7 cellular contexts compared by ENCODE assay signal in genomic region chr19:14205460-14206282, GRCh38. TPM values are rescaled to one million over a fixed set of nuclear protein-coding genes. Genes with fewer than 3 reads are reported as not detected.
DNase-seq lines count a peak whose midpoint lies in the region; ATAC-seq and TF ChIP-seq lines count a peak whose summit lies in the region.
"Not testable (repeated sequence)": the region's sequence is repeated elsewhere in the genome, so short reads cannot be mapped to it uniquely, and the experiment has no call there.

Gene ADGRL1, minus strand, starts transcription at chr19:14206169. Its CDS starts 22,567 bp downstream, at chr19:14183602.

- H3K27ac Mint-ChIP-seq in activated T-cell treated with anti-CD3 and anti-CD28 coated beads, Interleukin-2, amount 50 U/mL, for 72 hours, result peak within 1 kb of the TSS; percentile 93

- not testable (repeated sequence) for H3K27me3 ChIP-seq in OCI-LY1 (ENCODE audit: insufficient read depth, low read length); right atrium auricular region; muscle layer of duodenum (ENCODE audit: low read depth, low read length)
- peaks cover 7 to 24% (median 22%) of the 10 kb centered on the region in 3 donors for H3K27me3 ChIP-seq in skeletal muscle tissue (ENCODE audit: control insufficient read depth in 3 of 3, insufficient read depth in 3 of 3, low read length in 3 of 3)

- not testable (repeated sequence) for H4K20me1 ChIP-seq in OCI-LY1 (ENCODE audit: insufficient read depth, low read length)

- not testable (repeated sequence) for H3K36me3 Mint-ChIP-seq in activated T-cell treated with anti-CD3 and anti-CD28 coated beads, Interleukin-2, amount 50 U/mL, for 72 hours (ENCODE audit: insufficient read depth in 2 of 2)

- not testable (repeated sequence) for TF ChIP-seq CTCF in GM12875 (IDR thresholded peaks at IDR 0.05; ENCODE audit: borderline replicate concordance, insufficient read depth, low read depth, low read length); OCI-LY1 (IDR thresholded peaks at IDR 0.05; ENCODE audit: low read length); choroid plexus epithelial cell (conservative IDR thresholded peaks at IDR 0.05; ENCODE audit: low read depth, low read length); right atrium auricular region (IDR thresholded peaks at IDR 0.05)

- not testable (repeated sequence) for H3K9me3 ChIP-seq in OCI-LY1 (ENCODE audit: low read length); right atrium auricular region; muscle layer of duodenum (ENCODE audit: control insufficient read depth in 1 of 2, low read length in 2 of 2); skeletal muscle tissue (ENCODE audit: control insufficient read depth in 3 of 3, low read length in 3 of 3)

- peak within 1 kb of the TSS; percentile 90 for H3K4me3 Mint-ChIP-seq in activated T-cell treated with anti-CD3 and anti-CD28 coated beads, Interleukin-2, amount 50 U/mL, for 72 hours

- H3K27ac ChIP-seq in OCI-LY1 (ENCODE audit: low read depth, low read length, poor library complexity, severe bottlenecking); muscle layer of duodenum (ENCODE audit: low read length); skeletal muscle tissue (ENCODE audit: low read depth, low read length): not testable (repeated sequence)
- H3K27ac ChIP-seq in right atrium auricular region, result peak within 1 kb of the TSS; percentile 50 to 73

- ATAC-seq in activated T-cell treated with anti-CD3 and anti-CD28 coated beads, Interleukin-2, amount 50 U/mL, for 72 hours (replicated peaks in 1 of 2), result peak in 1 of 2 donors; percentile 15

- not testable (repeated sequence) for H3K4me1 ChIP-seq in OCI-LY1 (ENCODE audit: insufficient read depth, low read length, severe bottlenecking); skeletal muscle tissue (ENCODE audit: control insufficient read depth in 3 of 3, insufficient read depth in 3 of 3, low read length in 3 of 3)
- peaks cover 7 to 14% of the 10 kb centered on the region in 2 donors for H3K4me1 ChIP-seq in right atrium auricular region
- H3K4me1 ChIP-seq in muscle layer of duodenum (ENCODE audit: control insufficient read depth in 1 of 2, insufficient read depth in 2 of 2, low read length in 2 of 2), result peaks cover 0 to 30% of the 10 kb centered on the region in 2 donors

- peaks cover 38% of the 10 kb centered on the region for H3K27me3 Mint-ChIP-seq in activated T-cell treated with anti-CD3 and anti-CD28 coated beads, Interleukin-2, amount 50 U/mL, for 72 hours (ENCODE audit: low read depth)

- H3K9me3 Mint-ChIP-seq in activated T-cell treated with anti-CD3 and anti-CD28 coated beads, Interleukin-2, amount 50 U/mL, for 72 hours, result not testable (repeated sequence)

- H3K4me2 ChIP-seq in OCI-LY1 (ENCODE audit: low read length), result peak within 1 kb of the TSS; percentile 72

- not testable (repeated sequence) for H3F3A ChIP-seq in OCI-LY1 (ENCODE audit: insufficient read depth, low read length)

- peaks cover 34% of the 10 kb centered on the region for H3K4me1 Mint-ChIP-seq in activated T-cell treated with anti-CD3 and anti-CD28 coated beads, Interleukin-2, amount 50 U/mL, for 72 hours (ENCODE audit: low read depth)

- not testable (repeated sequence) for H3K36me3 ChIP-seq in OCI-LY1 (ENCODE audit: insufficient read depth, low read length); right atrium auricular region; muscle layer of duodenum (ENCODE audit: control insufficient read depth in 1 of 2, insufficient read depth in 2 of 2, low read length in 2 of 2); skeletal muscle tissue (ENCODE audit: control insufficient read depth in 3 of 3, insufficient read depth in 3 of 3, low read length in 3 of 3)

- peak within 1 kb of the TSS; percentile 61 for H3K9ac ChIP-seq in OCI-LY1 (ENCODE audit: low read length)
- peak within 1 kb of the TSS in 2 of 3 donors; percentile 33 to 72 for H3K9ac ChIP-seq in skeletal muscle tissue (ENCODE audit: low read depth in 1 of 3, low read length in 3 of 3)

- peak; percentile 25 to 34 for DNase-seq in activated T-cell treated with anti-CD3 and anti-CD28 coated beads, Interleukin-2, amount 50 U/mL, for 72 hours
- DNase-seq in choroid plexus epithelial cell (ENCODE audit: low read depth); right atrium auricular region (ENCODE audit: low spot score): not testable (repeated sequence)

- H2AFZ ChIP-seq in OCI-LY1 (ENCODE audit: low read length), result peak within 1 kb of the TSS; percentile 78; the same call in 1 of the 2 replicates

- peak within 1 kb of the TSS; percentile 58 for H3K4me3 ChIP-seq in GM12875 (ENCODE audit: low read depth, low read length)
- H3K4me3 ChIP-seq in OCI-LY1 (ENCODE audit: low read depth, low read length, poor library complexity, severe bottlenecking), result peak within 1 kb of the TSS; percentile 61
- peak within 1 kb of the TSS; percentile 55 for H3K4me3 ChIP-seq in choroid plexus epithelial cell (ENCODE audit: low read depth, low read length)
- H3K4me3 ChIP-seq in right atrium auricular region, result peak within 1 kb of the TSS; percentile 71 to 72
- H3K4me3 ChIP-seq in muscle layer of duodenum (ENCODE audit: low read depth in 1 of 2, low read length in 2 of 2), result peak within 1 kb of the TSS; percentile 46 to 75
- H3K4me3 ChIP-seq in skeletal muscle tissue (ENCODE audit: low read length in 3 of 3), result peak within 1 kb of the TSS; percentile 40 to 67 (median 63)

- not testable (repeated sequence) for H3K9me2 ChIP-seq in OCI-LY1 (ENCODE audit: low read depth, low read length)

- not testable (repeated sequence) for H3K79me2 ChIP-seq in OCI-LY1 (ENCODE audit: insufficient read depth, low read length)

RNA-seq across cellular contexts. Expression of gene ADGRL1, which starts in this region (rescaled TPM):
- 10 to 100 TPM; 15.0 to 21.2 TPM for total RNA-seq in activated T-cell treated with anti-CD3 and anti-CD28 coated beads, Interleukin-2, amount 50 U/mL, for 72 hours
- total RNA-seq in right atrium auricular region (10 to 100 TPM; 21.0 to 31.2 TPM), skeletal muscle tissue (12.0 TPM)
